In the genomic region with DNA sequence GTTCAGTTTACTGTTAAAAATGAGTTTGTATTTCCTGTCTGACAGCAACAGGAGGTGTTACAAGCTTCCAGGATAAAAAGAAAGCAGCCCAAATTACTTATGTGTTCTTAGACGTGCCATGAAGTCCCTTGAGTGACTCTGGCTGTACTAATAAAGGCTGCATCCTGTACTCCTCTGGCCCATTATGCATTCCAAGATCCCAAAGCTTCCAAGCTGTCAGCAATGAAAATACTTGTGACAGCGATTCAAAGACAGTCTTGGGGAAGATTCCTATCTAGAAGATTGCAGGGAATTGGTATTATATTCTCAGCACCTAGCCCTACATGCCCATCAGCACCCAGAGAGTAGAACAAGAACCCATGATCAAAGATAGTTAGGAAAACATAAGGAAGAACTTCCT, we compare ENCODE assay signal across 24 cellular contexts.
"Had no signal": no experiment of that assay in that cellular context is flagged by ENCODE, and none has a peak within 500 bp of the region (broad histone marks: within the 10 kb centered on the region; RNA-seq: fewer than 3 reads in every experiment).

No MANE protein-coding gene starts in this region.

- ATAC-seq: effector memory CD8-positive, alpha-beta T cell; esophagus mucosa; foreskin keratinocyte; gastrocnemius medialis; gastroesophageal sphincter; heart left ventricle; heart right ventricle had no signal

- H3K36me3 ChIP-seq: colonic mucosa, esophagus muscularis mucosa, esophagus squamous epithelium, gastrocnemius medialis, gastroesophageal sphincter, heart left ventricle, heart right ventricle had no signal

- H3K9me3 ChIP-seq: colonic mucosa, esophagus muscularis mucosa, esophagus squamous epithelium, gastrocnemius medialis, gastroesophageal sphincter, heart left ventricle, heart right ventricle had no signal

- H3K27me3 ChIP-seq: colonic mucosa, esophagus muscularis mucosa, esophagus squamous epithelium, foreskin keratinocyte, gastrocnemius medialis, gastroesophageal sphincter had no signal

- DNase-seq: colonic mucosa; cortex of kidney; dermis blood vessel endothelial cell; dorsolateral prefrontal cortex; effector CD4-positive, alpha-beta T cell; effector CD8-positive, alpha-beta T cell; effector memory CD4-positive, alpha-beta T cell; effector memory CD8-positive, alpha-beta T cell; endodermal cell; erythroblast; esophagus squamous epithelium; foreskin fibroblast; foreskin keratinocyte; foreskin melanocyte; gastrocnemius medialis; glutamatergic neuron; head of caudate nucleus; heart left ventricle; heart right ventricle had no signal

- H3K4me3 ChIP-seq: colonic mucosa, coronary artery, dorsolateral prefrontal cortex, esophagus muscularis mucosa, esophagus squamous epithelium, gastrocnemius medialis, gastroesophageal sphincter, heart left ventricle, heart right ventricle had no signal

- H3K4me1 ChIP-seq: colonic mucosa, esophagus muscularis mucosa, esophagus squamous epithelium, foreskin keratinocyte, gastrocnemius medialis, gastroesophageal sphincter, heart left ventricle, heart right ventricle had no signal

- H3K27ac ChIP-seq: colonic mucosa, coronary artery, dorsolateral prefrontal cortex, epithelial cell of prostate, esophagus muscularis mucosa, esophagus squamous epithelium, foreskin keratinocyte, gastrocnemius medialis, gastroesophageal sphincter, heart left ventricle, heart right ventricle had no signal
